ENCODE assay signal across 26 cellular contexts in genomic region chr2:8393506-8393905, GRCh38.
"Had no signal": no experiment of that assay in that cellular context is flagged by ENCODE, and none has a peak within 500 bp of the region (broad histone marks: within the 10 kb centered on the region; RNA-seq: fewer than 3 reads in every experiment).

No MANE protein-coding gene starts in this region.

- H3K9me3 ChIP-seq: colonic mucosa, gastroesophageal sphincter, heart left ventricle, left lung, lower lobe of right lung, mucosa of descending colon had no signal

- H3K27me3 Mint-ChIP-seq: effector memory CD8-positive, alpha-beta T cell had no signal

- ATAC-seq: effector memory CD8-positive, alpha-beta T cell; esophagus mucosa; foreskin keratinocyte; gastroesophageal sphincter; left cardiac atrium; left lung; left ventricle myocardium superior; lower lobe of right lung; mucosa of descending colon had no signal

- H3K27ac ChIP-seq: colonic mucosa, epithelial cell of prostate, foreskin keratinocyte, gastroesophageal sphincter, heart left ventricle, hepatocyte, left lung, lower lobe of right lung had no signal

- H3K4me1 Mint-ChIP-seq: naive B cell had no signal

- H3K36me3 Mint-ChIP-seq: mesothelial cell of epicardium, naive B cell had no signal

- H3K4me3 Mint-ChIP-seq: dendritic cell treated with granulocyte-macrophage colony-stimulating factor and Interleukin-4, amounts not matched to agents 40 ng/mL and 50 ng/mL, for 4 days; effector memory CD8-positive, alpha-beta T cell; endodermal cell; immature natural killer cell; mesothelial cell of epicardium; naive B cell had no signal

- H3K36me3 ChIP-seq: colonic mucosa, gastroesophageal sphincter, heart left ventricle, left lung, lower lobe of right lung had no signal

- H3K27ac Mint-ChIP-seq: dendritic cell treated with granulocyte-macrophage colony-stimulating factor and Interleukin-4, amounts not matched to agents 40 ng/mL and 50 ng/mL, for 4 days; endodermal cell; immature natural killer cell; mesothelial cell of epicardium; naive B cell had no signal

- H3K4me2 ChIP-seq: hepatocyte had no signal

- FAIRE-seq: endometrium, frontal cortex, keratinocyte had no signal

- H3K9me3 Mint-ChIP-seq: dendritic cell treated with granulocyte-macrophage colony-stimulating factor and Interleukin-4, amounts not matched to agents 40 ng/mL and 50 ng/mL, for 4 days; effector memory CD8-positive, alpha-beta T cell; endodermal cell; immature natural killer cell; mesothelial cell of epicardium had no signal

- DNase-seq: colonic mucosa; cortex of kidney; effector CD8-positive, alpha-beta T cell; effector memory CD8-positive, alpha-beta T cell; endodermal cell; erythroblast; foreskin keratinocyte; heart left ventricle; hypothalamus; immature natural killer cell; left cardiac atrium; left lung; left ventricle myocardium superior; lower lobe of right lung; mesenchymal stem cell; mucosa of descending colon; naive B cell had no signal

- H3K79me2 ChIP-seq: hepatocyte had no signal

- H3K4me1 ChIP-seq: colonic mucosa, foreskin keratinocyte, lower lobe of right lung had no signal

- H2AFZ ChIP-seq: hepatocyte had no signal

- H3K4me3 ChIP-seq: colonic mucosa, gastroesophageal sphincter, heart left ventricle, hepatocyte, left lung, lower lobe of right lung, mucosa of descending colon had no signal

- H3K27me3 ChIP-seq: colonic mucosa, foreskin keratinocyte, gastroesophageal sphincter, heart left ventricle, hepatocyte, left lung had no signal
